Comparison of ENCODE assay signal across 28 cellular contexts in the genomic region with DNA sequence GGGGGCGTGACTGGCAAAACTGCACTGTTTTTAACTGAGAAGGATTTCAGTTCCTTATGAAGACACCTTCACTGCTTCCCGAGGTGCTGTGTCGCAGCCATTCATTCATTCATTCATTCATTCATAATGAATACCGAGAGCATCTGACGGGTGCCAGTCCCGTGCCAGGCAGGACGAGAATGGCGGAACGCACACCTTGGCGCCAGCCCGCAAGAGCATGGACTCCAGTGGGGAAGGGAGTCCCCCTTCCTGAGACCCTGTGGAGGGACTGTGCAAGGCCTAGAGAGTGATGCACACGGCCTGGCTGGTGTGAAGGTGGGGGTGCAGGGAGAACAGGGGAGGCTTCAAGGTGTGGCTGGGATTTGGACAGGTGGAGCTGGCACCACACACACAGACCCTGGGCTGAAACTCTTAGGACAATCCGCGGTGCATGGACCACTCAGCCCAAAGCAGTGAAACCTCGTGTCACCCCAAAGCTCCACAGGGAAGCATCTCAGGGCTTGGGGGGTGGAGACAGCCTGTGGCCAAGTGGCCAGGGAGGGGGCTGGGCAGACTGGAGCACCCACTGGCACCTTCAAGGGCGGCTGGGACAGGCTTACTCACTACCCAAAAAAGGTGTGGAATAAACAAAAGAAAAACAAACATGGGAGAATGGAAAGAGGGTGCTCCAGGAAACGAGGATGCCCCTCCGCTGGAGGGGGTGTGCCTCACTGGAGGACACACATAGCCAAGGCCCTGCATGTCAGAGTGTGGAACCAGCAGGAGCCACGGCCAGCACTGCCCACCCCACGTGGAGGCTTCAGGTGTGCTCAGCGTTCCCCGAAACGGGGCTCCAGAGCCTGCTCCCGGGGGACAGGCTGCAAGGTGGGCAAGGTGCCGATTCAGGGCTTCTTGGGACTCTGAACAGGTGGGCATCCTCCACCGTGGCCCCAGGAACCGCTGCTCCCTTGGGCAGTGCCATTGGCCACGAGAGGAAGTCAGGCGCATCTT. TPM values are rescaled to one million over a fixed set of nuclear protein-coding genes. Genes with fewer than 3 reads are reported as not detected.
"Had no signal": no experiment of that assay in that cellular context is flagged by ENCODE, and none has a peak within 500 bp of the region (broad histone marks: within the 10 kb centered on the region; RNA-seq: fewer than 3 reads in every experiment).

No MANE protein-coding gene starts in this region.

- ATAC-seq: activated CD8-positive, alpha-beta T cell treated with anti-CD3 and anti-CD28 coated beads for 36 hours; activated naive CD8-positive, alpha-beta T cell treated with anti-CD3 and anti-CD28 coated beads, Interleukin-2, amount 50 U/mL, for 24 hours; activated T-cell treated with anti-CD3 and anti-CD28 coated beads, Interleukin-2, amount 50 U/mL, for 72 hours; activated T-helper 17 cell treated with anti-CD3 and anti-CD28 coated beads, Interleukin-2, amount 50 U/mL, for 72 hours; K562; PC-3 had no signal

- H3K9ac ChIP-seq: SK-N-SH had no signal

- H3K4me2 ChIP-seq: SK-N-SH had no signal

- H3K27me3 ChIP-seq: Peyer's patch, SJSA1 had no signal

- H3K27ac ChIP-seq: Peyer's patch, SJSA1 had no signal

- DNase-seq: activated CD4-positive, alpha-beta T cell treated with anti-CD3 and anti-CD28 coated beads, Interleukin-2, amount 10 ng/mL, durations not matched to agents 24 days and 14 days; activated CD4-positive, alpha-beta T cell treated with anti-CD3 and anti-CD28 coated beads, Interleukin-2, amount 50 U/mL, for 4 hours; activated CD8-positive, alpha-beta T cell treated with anti-CD3 and anti-CD28 coated beads for 36 hours; activated gamma-delta T cell treated with Interleukin-2 at 50 U/mL for 16 hours; activated naive CD4-positive, alpha-beta T cell treated with anti-CD3 and anti-CD28 coated beads for 36 hours; activated naive CD8-positive, alpha-beta T cell treated with anti-CD3 and anti-CD28 coated beads, Interleukin-2, amount 50 U/mL, for 24 hours; activated T-cell treated with anti-CD3 and anti-CD28 coated beads, Interleukin-2, amount 50 U/mL, for 1 hour; activated T-cell treated with anti-CD3 and anti-CD28 coated beads, Interleukin-2, amount 50 U/mL, for 72 hours; anterior cingulate cortex; NCI-H1105; NCI-H1417 treated with DMSO at 0.1 percent for 48 hours; NCI-H1694 treated with DMSO at 0.1 percent for 48 hours; NCI-H2029; NCI-H345; NCI-H526; NCI-H748 treated with DMSO at 0.1 percent for 48 hours; NK-92 treated with Interleukin-12 subunit alpha and Interleukin-12 subunit beta, amount 100 ng/mL, for 24 hours; PC-3; RPMI8226; SHP77 treated with DMSO at 0.1 percent for 48 hours; SK-N-SH had no signal

- H3K4me1 ChIP-seq: Peyer's patch, SJSA1 had no signal

- H3K4me3 ChIP-seq: K562, Peyer's patch, SJSA1 had no signal

- H3K9me3 ChIP-seq: Peyer's patch, SJSA1, SK-N-SH had no signal

- H3K36me3 ChIP-seq: Peyer's patch, SJSA1 had no signal

RNA-seq across cellular contexts. Expression of gene EBF3, which starts 37.7 kb away (rescaled TPM):
- total RNA-seq: activated CD4-positive, alpha-beta T cell treated with anti-CD3 and anti-CD28 coated beads, Interleukin-2, amount 10 ng/mL, durations not matched to agents 24 days and 14 days; activated CD8-positive, alpha-beta memory T cell treated with anti-CD3 and anti-CD28 coated beads for 36 hours; activated CD8-positive, alpha-beta T cell treated with anti-CD3 and anti-CD28 coated beads for 36 hours; activated naive CD4-positive, alpha-beta T cell treated with anti-CD3 and anti-CD28 coated beads for 36 hours; activated T-cell treated with anti-CD3 and anti-CD28 coated beads, Interleukin-2, amount 50 U/mL, for 72 hours; activated T-helper 17 cell treated with anti-CD3 and anti-CD28 coated beads, Interleukin-2, amount 50 U/mL, for 72 hours; K562; M059J; NCI-H460; PC-3; SJSA1 had no signal
- polyA plus RNA-seq: K562, SK-N-SH had no signal
